ENCODE assay signal across 20 cellular contexts in genomic region chr2:99715956-99716355, GRCh38.
"Had no signal": no experiment of that assay in that cellular context is flagged by ENCODE, and none has a peak within 500 bp of the region (broad histone marks: within the 10 kb centered on the region; RNA-seq: fewer than 3 reads in every experiment).

No MANE protein-coding gene starts in this region.

- H3K4me1 ChIP-seq: upper lobe of left lung had no signal

- H3K27me3 ChIP-seq: esophagus muscularis mucosa, gastroesophageal sphincter, hepatocyte, neutrophil, tibial artery, upper lobe of left lung, uterus had no signal

- H3K9me3 Mint-ChIP-seq: dendritic cell treated with granulocyte-macrophage colony-stimulating factor and Interleukin-4, amounts not matched to agents 40 ng/mL and 50 ng/mL, for 4 days; effector memory CD8-positive, alpha-beta T cell; naive thymus-derived CD4-positive, alpha-beta T cell; stimulated activated naive CD8-positive, alpha-beta T cell treated with anti-CD3 and anti-CD28 coated beads, Interleukin-15, Interleukin-2, amounts not matched to agents 100 ng/mL and 50 ng/mL, for 24 hours had no signal

- H3K4me1 Mint-ChIP-seq: naive thymus-derived CD4-positive, alpha-beta T cell had no signal

- ATAC-seq: effector memory CD8-positive, alpha-beta T cell; gastroesophageal sphincter; naive thymus-derived CD4-positive, alpha-beta T cell had no signal

- H3K9me3 ChIP-seq: esophagus muscularis mucosa, gastroesophageal sphincter, neutrophil, tibial artery, upper lobe of left lung, uterus had no signal

- H3K27ac ChIP-seq: epithelial cell of prostate, esophagus muscularis mucosa, gastroesophageal sphincter, hepatocyte, neutrophil, tibial artery, upper lobe of left lung, uterus had no signal

- H3K27ac Mint-ChIP-seq: dendritic cell treated with granulocyte-macrophage colony-stimulating factor and Interleukin-4, amounts not matched to agents 40 ng/mL and 50 ng/mL, for 4 days; effector memory CD8-positive, alpha-beta T cell; naive thymus-derived CD4-positive, alpha-beta T cell; stimulated activated naive CD8-positive, alpha-beta T cell treated with anti-CD3 and anti-CD28 coated beads, Interleukin-15, Interleukin-2, amounts not matched to agents 100 ng/mL and 50 ng/mL, for 24 hours had no signal

- H3K4me2 ChIP-seq: hepatocyte had no signal

- H3K4me3 ChIP-seq: esophagus muscularis mucosa, gastroesophageal sphincter, hepatocyte, tibial artery, upper lobe of left lung, uterus had no signal

- H3K4me3 Mint-ChIP-seq: dendritic cell treated with granulocyte-macrophage colony-stimulating factor and Interleukin-4, amounts not matched to agents 40 ng/mL and 50 ng/mL, for 4 days; effector memory CD8-positive, alpha-beta T cell; naive thymus-derived CD4-positive, alpha-beta T cell; stimulated activated naive CD8-positive, alpha-beta T cell treated with anti-CD3 and anti-CD28 coated beads, Interleukin-15, Interleukin-2, amounts not matched to agents 100 ng/mL and 50 ng/mL, for 24 hours had no signal

- FAIRE-seq: colon, kidney, small intestine had no signal

- DNase-seq: cerebellar nuclear complex; effector memory CD8-positive, alpha-beta T cell; kidney; left cardiac atrium; mammary epithelial cell; naive thymus-derived CD4-positive, alpha-beta T cell; posterior cingulate gyrus; small intestine; stimulated activated CD4-positive, alpha-beta T cell treated with anti-CD3 and anti-CD28 coated beads, Interleukin-12 subunit alpha, Interleukin-12 subunit beta, amount 100 ng/mL, for 4 hours; tibial artery; upper lobe of left lung; uterus had no signal

- H3K36me3 ChIP-seq: esophagus muscularis mucosa, gastroesophageal sphincter, neutrophil, tibial artery, upper lobe of left lung, uterus had no signal

- H2AFZ ChIP-seq: hepatocyte had no signal

- H3K27me3 Mint-ChIP-seq: dendritic cell treated with granulocyte-macrophage colony-stimulating factor and Interleukin-4, amounts not matched to agents 40 ng/mL and 50 ng/mL, for 4 days; naive thymus-derived CD4-positive, alpha-beta T cell; stimulated activated naive CD8-positive, alpha-beta T cell treated with anti-CD3 and anti-CD28 coated beads, Interleukin-15, Interleukin-2, amounts not matched to agents 100 ng/mL and 50 ng/mL, for 24 hours had no signal

- H3K79me2 ChIP-seq: hepatocyte had no signal
